In genomic region chr1:216186131-216186530, GRCh38 we compare ENCODE assay signal across 21 cellular contexts.
A peak's percentile ranks its signal among the peaks of the same experiment; 100 is the strongest.
DNase-seq lines count a peak whose midpoint lies in the region; ATAC-seq, FAIRE-seq and TF ChIP-seq lines count a peak whose summit lies in the region.
"Had no signal": no experiment of that assay in that cellular context is flagged by ENCODE, and none has a peak within 500 bp of the region (broad histone marks: within the 10 kb centered on the region; RNA-seq: fewer than 3 reads in every experiment).

No MANE protein-coding gene starts in this region.

- H3K4me1 Mint-ChIP-seq in GM23338, result peaks cover 39% of the 10 kb centered on the region
- H3K4me1 Mint-ChIP-seq: B cell had no signal

- DNase-seq in GM23338 (ENCODE audit: low spot score) (no peak), NCI-H69 (lab: John Stamatoyannopoulos, UW) (peak; percentile 89), GM12878 (ENCODE audit: low read depth, low spot score) (no peak), neuronal stem cell (ENCODE audit: low spot score) (peak; percentile 5), Karpas-422 (no peak)
- DNase-seq: Caco-2; CD8-positive, alpha-beta T cell; DMS79 treated with DMSO at 0.1 percent for 48 hours; NCI-H1092; NCI-H1417 treated with DMSO at 0.1 percent for 48 hours; NCI-H187; NCI-H2081 treated with DMSO at 0.1 percent for 48 hours; NCI-H526 treated with DMSO at 0.1 percent for 48 hours; T-helper 2 cell had no signal

- no peak overlapping the region for H2AK5ac ChIP-seq in neuronal stem cell (ENCODE audit: low read depth, low read length)

- H4K91ac ChIP-seq in neuronal stem cell (ENCODE audit: low read depth, low read length, poor library complexity), result no peak overlapping the region

- peaks cover 2% of the 10 kb centered on the region for H3K27me3 Mint-ChIP-seq in GM23338 (ENCODE audit: insufficient read depth, low read depth, poor library complexity)
- H3K27me3 Mint-ChIP-seq: B cell had no signal

- H2BK15ac ChIP-seq in neuronal stem cell (ENCODE audit: low read length), result no peak overlapping the region

- H4K20me1 ChIP-seq in GM23338 (replicated peaks; ENCODE audit: insufficient read depth) (no peaks in the 10 kb centered on the region), GM12878 (ENCODE audit: control insufficient read depth, insufficient read depth) (no peaks in the 10 kb centered on the region), Karpas-422 (ENCODE audit: insufficient read depth, low read depth, low read length) (no peaks in the 10 kb centered on the region)

- H3K9ac ChIP-seq in GM12878 (ENCODE audit: control insufficient read depth, insufficient read depth, low read length), result no peak overlapping the region
- no peak overlapping the region for H3K9ac ChIP-seq in neuronal stem cell (ENCODE audit: low read depth, low read length, poor library complexity)
- H3K9ac ChIP-seq in Karpas-422 (ENCODE audit: low read length), result no peak overlapping the region

- H3K79me1 ChIP-seq in neuronal stem cell (ENCODE audit: low read depth, low read length), result no peaks in the 10 kb centered on the region

- in situ Hi-C loops in GM12878 (cut with MboI), result no loop called here

- H3K9me2 ChIP-seq in GM23338 (ENCODE audit: insufficient read depth) (no peaks in the 10 kb centered on the region), Karpas-422 (replicated peaks; ENCODE audit: insufficient read depth, low read length) (no peaks in the 10 kb centered on the region)

- H2BK12ac ChIP-seq in neuronal stem cell (ENCODE audit: low read length), result no peak overlapping the region

- 41% methylated on average over 2 of the region's 2 CpGs for WGBS in GM12878 (ENCODE audit: insufficient coverage, insufficient replicate concordance, low lambda C conversion rate, missing lambda C conversion rate)
- no CpG with 5 or more reads among the region's 2 CpGs for WGBS in neuronal stem cell (ENCODE audit: extremely low coverage in 2 of 2, insufficient read length in 2 of 2, insufficient replicate concordance in 1 of 2), 2 donors

- H3K27me3 ChIP-seq in GM23338 (ENCODE audit: insufficient read depth) (no peaks in the 10 kb centered on the region), GM12878 (replicated peaks in 1 of 2; ENCODE audit: control insufficient read depth in 2 of 2, insufficient read depth in 2 of 2, low read length in 1 of 2) (no peaks in the 10 kb centered on the region), neuronal stem cell (ENCODE audit: control insufficient read depth in 3 of 3, insufficient read depth in 3 of 3, low read depth in 1 of 3, low read length in 3 of 3) (no peaks in the 10 kb centered on the region), Karpas-422 (ENCODE audit: low read length) (no peaks in the 10 kb centered on the region)

- BruUV-seq in GM12878 (replicated peaks; lab: Mats Ljungman, UMichigan), result no TSS peak

- no peak overlapping the region for H2AFZ ChIP-seq in GM23338
- H2AFZ ChIP-seq in GM12878 (ENCODE audit: control insufficient read depth, low read depth, low read length), result no peak overlapping the region
- H2AFZ ChIP-seq in neuronal stem cell (ENCODE audit: low read length), result peak overlapping the region; percentile 57
- no peak overlapping the region for H2AFZ ChIP-seq in Karpas-422 (ENCODE audit: low read length)

- no peaks in the 10 kb centered on the region for H3K9me3 Mint-ChIP-seq in GM23338

- TF ChIP-seq POLR2A in GM12878 (IDR thresholded peaks at IDR 0.05; ENCODE audit: low read depth, low read length), result no peak

- no peak overlapping the region for H2BK5ac ChIP-seq in neuronal stem cell (ENCODE audit: low read length)

- no peak overlapping the region for H2BK120ac ChIP-seq in neuronal stem cell (ENCODE audit: low read depth, low read length)

- no peaks in the 10 kb centered on the region for H3F3A ChIP-seq in GM23338 (replicated peaks; ENCODE audit: low read depth)

- SMC1A ChIA-PET in GM12878 (lab: Charles Lee; ENCODE audit: uncharacterized antibody, unreplicated experiment), result no interaction called here

- H3K9me3 ChIP-seq in GM12878 (replicated peaks; ENCODE audit: control insufficient read depth, insufficient read depth, low read length) (no peaks in the 10 kb centered on the region), neuronal stem cell (replicated peaks in 1 of 2; ENCODE audit: control insufficient read depth in 2 of 2, insufficient read depth in 1 of 2, low read depth in 1 of 2, low read length in 2 of 2) (no peaks in the 10 kb centered on the region), Karpas-422 (ENCODE audit: low read length) (no peaks in the 10 kb centered on the region)
- H3K9me3 ChIP-seq: Caco-2 had no signal

- H3K4me1 ChIP-seq in GM23338 (ENCODE audit: insufficient read depth), result peaks cover 39% of the 10 kb centered on the region
- H3K4me1 ChIP-seq in GM12878 (ENCODE audit: control insufficient read depth, insufficient read depth, low read length), result no peaks in the 10 kb centered on the region
- H3K4me1 ChIP-seq in neuronal stem cell (ENCODE audit: control insufficient read depth in 2 of 2, insufficient read depth in 1 of 2, low read depth in 1 of 2, low read length in 2 of 2), result peaks cover 2 to 16% of the 10 kb centered on the region in 2 donors
- H3K4me1 ChIP-seq in Karpas-422 (ENCODE audit: low read length), result no peaks in the 10 kb centered on the region

- CTCF ChIA-PET in GM12878 (lab: Yijun Ruan, JAX), result no interaction called here

- no peaks in the 10 kb centered on the region for H3K36me3 Mint-ChIP-seq in GM23338 (ENCODE audit: low read depth)
- H3K36me3 Mint-ChIP-seq: CD8-positive, alpha-beta T cell had no signal

- POLR2A ChIA-PET in GM12878 (lab: Charles Lee), result no interaction called here

- no peak overlapping the region for H3K14ac ChIP-seq in neuronal stem cell (ENCODE audit: low read length)

- H3K4me3 Mint-ChIP-seq in GM23338, result no peak overlapping the region
- H3K4me3 Mint-ChIP-seq: B cell; CD8-positive, alpha-beta T cell had no signal

- H3K4me3 ChIP-seq in GM23338, result no peak overlapping the region
- H3K4me3 ChIP-seq in GM12878, result no peak overlapping the region
- no peak overlapping the region for H3K4me3 ChIP-seq in neuronal stem cell (ENCODE audit: low read length in 2 of 2)
- H3K4me3 ChIP-seq in Karpas-422 (ENCODE audit: low read length), result no peak overlapping the region

- no peak overlapping the region for H3K4ac ChIP-seq in neuronal stem cell (ENCODE audit: low read length)

- FAIRE-seq in GM12878 (lab: Jason Lieb, UNC), result peak; percentile 31
- FAIRE-seq: GM18507, H1 had no signal

- no peak overlapping the region for H3K18ac ChIP-seq in neuronal stem cell (ENCODE audit: low read length)

- RAD21 ChIA-PET in GM12878 (lab: Charles Lee; ENCODE audit: unreplicated experiment), result no interaction called here

- ATAC-seq in GM23338 (peak; percentile 21; the same call in 2 of the 3 replicates), GM12878 (no peak), HG03280 (IDR thresholded peaks at IDR 0.05; ENCODE audit: unreplicated experiment) (no peak), HG02642 (IDR thresholded peaks at IDR 0.05; ENCODE audit: poor library complexity, unreplicated experiment) (no peak)
- ATAC-seq: CD8-positive, alpha-beta T cell; HCT116 had no signal

- no peak overlapping the region for H3K23ac ChIP-seq in neuronal stem cell (ENCODE audit: low read depth, low read length, poor library complexity)

- H3K79me2 ChIP-seq in GM23338 (replicated peaks; ENCODE audit: insufficient read depth) (no peaks in the 10 kb centered on the region), GM12878 (ENCODE audit: control insufficient read depth, insufficient read depth, low read length) (no peaks in the 10 kb centered on the region), Karpas-422 (ENCODE audit: low read length) (no peaks in the 10 kb centered on the region)

- no peak for TF ChIP-seq RAD21 in GM12878 (IDR thresholded peaks at IDR 0.05; ENCODE audit: insufficient read depth, low read depth, low read length)

- intact Hi-C loops in GM12878 (cut with micrococcal nuclease; ENCODE audit: unreplicated experiment), result no loop called here

- no peak for TF ChIP-seq CTCF in GM23338 (conservative IDR thresholded peaks at IDR 0.05; ENCODE audit: low read depth in 2 of 2)
- no peak for TF ChIP-seq CTCF in GM12878 (IDR thresholded peaks at IDR 0.05 in 2 of 3, conservative IDR thresholded peaks at IDR 0.05 in 1 of 3; ENCODE audit: control insufficient read depth in 2 of 3, extremely low read depth in 1 of 3, insufficient read depth in 1 of 3, low read depth in 3 of 3, low read length in 3 of 3)

- H3K4me2 ChIP-seq in GM23338 (no peak overlapping the region), GM12878 (ENCODE audit: control insufficient read depth, insufficient read depth) (no peak overlapping the region), neuronal stem cell (ENCODE audit: insufficient read depth, low read length, poor library complexity, severe bottlenecking) (no peak overlapping the region), Karpas-422 (ENCODE audit: low read depth, low read length, poor library complexity, severe bottlenecking) (no peak overlapping the region)

- H4K8ac ChIP-seq in neuronal stem cell (ENCODE audit: low read depth, low read length), result no peak overlapping the region

- H3K27ac ChIP-seq in GM23338 (ENCODE audit: low read depth) (no peak overlapping the region), GM12878 (ENCODE audit: control insufficient read depth, insufficient read depth) (no peak overlapping the region), neuronal stem cell (replicated peaks; ENCODE audit: low read length) (no peak overlapping the region), Karpas-422 (ENCODE audit: low read length) (no peak overlapping the region)
- H3K27ac ChIP-seq: C4-2B had no signal

- TF ChIP-seq EP300 in GM12878 (IDR thresholded peaks at IDR 0.05; ENCODE audit: borderline replicate concordance in 1 of 2, control insufficient read depth in 1 of 2, low read depth in 2 of 2, low read length in 2 of 2), result no peak

- H3K27ac Mint-ChIP-seq in GM23338, result no peak overlapping the region; the same call in 1 of the 2 replicates
- H3K27ac Mint-ChIP-seq: B cell; CD8-positive, alpha-beta T cell had no signal

- H3K36me3 ChIP-seq in GM23338 (ENCODE audit: insufficient read depth), result no peaks in the 10 kb centered on the region
- no peaks in the 10 kb centered on the region for H3K36me3 ChIP-seq in GM12878 (ENCODE audit: control insufficient read depth in 2 of 2, insufficient read depth in 2 of 2, low read length in 1 of 2)
- H3K36me3 ChIP-seq in neuronal stem cell (replicated peaks in 1 of 2; ENCODE audit: control insufficient read depth in 2 of 2, insufficient read depth in 2 of 2, low read length in 2 of 2), result no peaks in the 10 kb centered on the region
- H3K36me3 ChIP-seq in Karpas-422 (ENCODE audit: insufficient read depth, low read length), result no peaks in the 10 kb centered on the region

TF ChIP-seq in GM23338, 12 proteins besides CTCF, POLR2A, EP300 and RAD21 (continues in another document):
- TF ChIP-seq JUNB (IDR thresholded peaks at IDR 0.05; ENCODE audit: unreplicated experiment) (no peak), EZH2 (IDR thresholded peaks at IDR 0.05; ENCODE audit: low read depth, unreplicated experiment) (no peak), NANOG (IDR thresholded peaks at IDR 0.05; ENCODE audit: borderline replicate concordance) (no peak), POLR2AphosphoS5 (IDR thresholded peaks at IDR 0.05; ENCODE audit: low read depth) (no peak)

TF ChIP-seq in GM12878, 131 proteins besides CTCF, POLR2A, EP300 and RAD21:
- no peak for TF ChIP-seq LARP7 (IDR thresholded peaks at IDR 0.05)
TF ChIP-seq in GM12878: peak in this region for 0.

Comparison
In these comparisons a context has a peak if more than half of its experiments do, and no peak if none do; other contexts are left out.
1. DNase-seq: peak in NCI-H69 (single experiment) and neuronal stem cell (single experiment); none in GM23338 (single experiment), GM12878 (single experiment) and Karpas-422 (single experiment).